In genomic region chr6:96723362-96723761, GRCh38 we compare ENCODE assay signal across 38 cellular contexts.
"Had no signal": no experiment of that assay in that cellular context is flagged by ENCODE, and none has a peak within 500 bp of the region (broad histone marks: within the 10 kb centered on the region; RNA-seq: fewer than 3 reads in every experiment).

No MANE protein-coding gene starts in this region.

- DNase-seq: activated B cell treated with CpG ODN at 0.5 μM for 24 hours; activated CD4-positive, alpha-beta memory T cell treated with anti-CD3 and anti-CD28 coated beads for 36 hours; activated CD4-positive, alpha-beta T cell treated with anti-CD3 and anti-CD28 coated beads for 4 hours; activated CD4-positive, alpha-beta T cell treated with anti-CD3 and anti-CD28 coated beads, Interleukin-2, amount 10 ng/mL, durations not matched to agents 24 days and 14 days; activated CD4-positive, alpha-beta T cell treated with anti-CD3 and anti-CD28 coated beads, Interleukin-2, amount 50 U/mL, for 1 hour; activated CD4-positive, alpha-beta T cell treated with anti-CD3 and anti-CD28 coated beads, Interleukin-2, amount 50 U/mL, for 4 hours; activated CD4-positive, CD25-positive, alpha-beta regulatory T cell treated with anti-CD3 and anti-CD28 coated beads, Interleukin-2, amount 50 U/mL, for 72 hours; activated CD8-positive, alpha-beta memory T cell treated with anti-CD3 and anti-CD28 coated beads, Interleukin-2, amount 50 U/mL, for 4 hours; activated CD8-positive, alpha-beta T cell treated with anti-CD3 and anti-CD28 coated beads for 36 hours; activated effector memory CD4-positive, alpha-beta T cell treated with anti-CD3 and anti-CD28 coated beads, Interleukin-2, amount 50 U/mL, for 16 hours; activated naive CD4-positive, alpha-beta T cell treated with anti-CD3 and anti-CD28 coated beads, Interleukin-2, amount 10 ng/mL, durations not matched to agents 7 days and 5 days; activated naive CD4-positive, alpha-beta T cell treated with Interleukin-2 at 50 U/mL for 16 hours; activated naive CD8-positive, alpha-beta T cell treated with anti-CD3 and anti-CD28 coated beads, Interleukin-2, amount 10 ng/mL, durations not matched to agents 7 days and 5 days; activated naive CD8-positive, alpha-beta T cell treated with anti-CD3 and anti-CD28 coated beads, Interleukin-2, amount 50 U/mL, for 24 hours; activated T-cell treated with anti-CD3 and anti-CD28 coated beads for 4 hours; activated T-cell treated with anti-CD3 and anti-CD28 coated beads, Interleukin-2, amount 50 U/mL, for 1 hour; activated T-cell treated with anti-CD3 and anti-CD28 coated beads, Interleukin-2, amount 50 U/mL, for 4 hours; activated T-cell treated with anti-CD3 and anti-CD28 coated beads, Interleukin-2, amount 50 U/mL, for 72 hours; amygdala; anterior cingulate cortex; caudate nucleus; SW 1271; T-helper 1 cell; T-helper 2 cell; T-helper 9 cell had no signal

- H3K27ac ChIP-seq: ascending aorta, cardiac muscle cell, VCaP had no signal

- H3K27ac Mint-ChIP-seq: activated B cell treated with CpG ODN at 0.5 μM for 24 hours; activated CD4-positive, alpha-beta memory T cell treated with anti-CD3 and anti-CD28 coated beads for 36 hours; activated CD4-positive, alpha-beta T cell treated with anti-CD3 and anti-CD28 coated beads, Interleukin-2, amount 10 ng/mL, durations not matched to agents 24 days and 14 days; activated CD8-positive, alpha-beta T cell treated with anti-CD3 and anti-CD28 coated beads for 36 hours; activated naive CD4-positive, alpha-beta T cell treated with anti-CD3 and anti-CD28 coated beads, Interleukin-2, amount 10 ng/mL, durations not matched to agents 7 days and 5 days; activated naive CD4-positive, alpha-beta T cell treated with anti-CD3 and anti-CD28 coated beads, Interleukin-2, amount 50 U/mL, for 24 hours; activated naive CD8-positive, alpha-beta T cell; activated naive CD8-positive, alpha-beta T cell treated with anti-CD3 and anti-CD28 coated beads, Interleukin-2, amount 10 ng/mL, durations not matched to agents 7 days and 5 days; activated naive CD8-positive, alpha-beta T cell treated with anti-CD3 and anti-CD28 coated beads, Interleukin-2, amount 50 U/mL, for 24 hours; activated T-cell treated with anti-CD3 and anti-CD28 coated beads, Interleukin-2, amount 50 U/mL, for 72 hours; activated T-helper 1 cell treated with anti-CD3 and anti-CD28 coated beads, Interleukin-12 subunit alpha, Interleukin-12 subunit beta, Interleukin-2, Interleukin-4 antibody, amounts not matched to agents 30 ng/mL and 10 ng/mL and 1 ng/mL, durations not matched to agents 14 hours and 24 hours and 36 hours; activated T-helper 17 cell treated with anti-CD3 and anti-CD28 coated beads, Interleukin-2, amount 50 U/mL, for 72 hours; brain; T-helper 1 cell treated with Interleukin-12 subunit alpha and Interleukin-12 subunit beta and Interleukin-4 antibody, amounts not matched to agents 30 μg/mL and 1 μg/mL, for 36 hours; T-helper 2 cell treated with Interferon-gamma antibody and Interleukin-4, amounts not matched to agents 5 μg/mL and 100 μg/mL, for 36 hours had no signal

- H3K4me1 ChIP-seq: ascending aorta had no signal

- H3K9me3 Mint-ChIP-seq: activated B cell treated with CpG ODN at 0.5 μM for 24 hours; activated CD4-positive, alpha-beta memory T cell treated with anti-CD3 and anti-CD28 coated beads for 36 hours; activated CD4-positive, alpha-beta T cell treated with anti-CD3 and anti-CD28 coated beads, Interleukin-2, amount 10 ng/mL, durations not matched to agents 24 days and 14 days; activated CD8-positive, alpha-beta T cell treated with anti-CD3 and anti-CD28 coated beads for 36 hours; activated naive CD4-positive, alpha-beta T cell treated with anti-CD3 and anti-CD28 coated beads, Interleukin-2, amount 10 ng/mL, durations not matched to agents 7 days and 5 days; activated naive CD4-positive, alpha-beta T cell treated with anti-CD3 and anti-CD28 coated beads, Interleukin-2, amount 50 U/mL, for 24 hours; activated naive CD8-positive, alpha-beta T cell treated with anti-CD3 and anti-CD28 coated beads, Interleukin-2, amount 10 ng/mL, durations not matched to agents 7 days and 5 days; activated naive CD8-positive, alpha-beta T cell treated with anti-CD3 and anti-CD28 coated beads, Interleukin-2, amount 50 U/mL, for 24 hours; activated T-cell treated with anti-CD3 and anti-CD28 coated beads, Interleukin-2, amount 50 U/mL, for 4 hours; activated T-cell treated with anti-CD3 and anti-CD28 coated beads, Interleukin-2, amount 50 U/mL, for 72 hours; activated T-helper 1 cell treated with anti-CD3 and anti-CD28 coated beads, Interleukin-12 subunit alpha, Interleukin-12 subunit beta, Interleukin-2, Interleukin-4 antibody, amounts not matched to agents 30 ng/mL and 10 ng/mL and 1 ng/mL, durations not matched to agents 14 hours and 24 hours and 36 hours; activated T-helper 17 cell treated with anti-CD3 and anti-CD28 coated beads, Interleukin-2, amount 50 U/mL, for 72 hours; brain; central memory CD8-positive, alpha-beta T cell; T-helper 1 cell treated with Interleukin-12 subunit alpha and Interleukin-12 subunit beta and Interleukin-4 antibody, amounts not matched to agents 30 μg/mL and 1 μg/mL, for 36 hours; T-helper 2 cell treated with Interferon-gamma antibody and Interleukin-4, amounts not matched to agents 5 μg/mL and 100 μg/mL, for 36 hours had no signal

- H3K36me3 ChIP-seq: ascending aorta, cardiac muscle cell had no signal

- H3K4me3 ChIP-seq: ascending aorta, cardiac muscle cell had no signal

- H3K4me1 Mint-ChIP-seq: activated B cell treated with CpG ODN at 0.5 μM for 24 hours; activated CD4-positive, alpha-beta T cell treated with anti-CD3 and anti-CD28 coated beads, Interleukin-2, amount 10 ng/mL, durations not matched to agents 24 days and 14 days; activated naive CD4-positive, alpha-beta T cell treated with anti-CD3 and anti-CD28 coated beads, Interleukin-2, amount 10 ng/mL, durations not matched to agents 7 days and 5 days; activated naive CD4-positive, alpha-beta T cell treated with anti-CD3 and anti-CD28 coated beads, Interleukin-2, amount 50 U/mL, for 24 hours; activated naive CD8-positive, alpha-beta T cell treated with anti-CD3 and anti-CD28 coated beads, Interleukin-2, amount 10 ng/mL, durations not matched to agents 7 days and 5 days; activated naive CD8-positive, alpha-beta T cell treated with anti-CD3 and anti-CD28 coated beads, Interleukin-2, amount 50 U/mL, for 24 hours; activated T-helper 17 cell treated with anti-CD3 and anti-CD28 coated beads, Interleukin-2, amount 50 U/mL, for 72 hours; brain; central memory CD8-positive, alpha-beta T cell had no signal

- H3K27me3 ChIP-seq: ascending aorta, cardiac muscle cell had no signal

- ATAC-seq: activated CD8-positive, alpha-beta T cell treated with anti-CD3 and anti-CD28 coated beads for 36 hours; activated naive CD8-positive, alpha-beta T cell treated with anti-CD3 and anti-CD28 coated beads, Interleukin-2, amount 50 U/mL, for 24 hours; activated T-cell treated with anti-CD3 and anti-CD28 coated beads, Interleukin-2, amount 50 U/mL, for 4 hours; activated T-cell treated with anti-CD3 and anti-CD28 coated beads, Interleukin-2, amount 50 U/mL, for 72 hours; activated T-helper 17 cell treated with anti-CD3 and anti-CD28 coated beads, Interleukin-2, amount 50 U/mL, for 72 hours had no signal

- H3K27me3 Mint-ChIP-seq: activated naive CD4-positive, alpha-beta T cell treated with anti-CD3 and anti-CD28 coated beads, Interleukin-2, amount 10 ng/mL, durations not matched to agents 7 days and 5 days had no signal

- FAIRE-seq: bronchial epithelial cell, TTC549 had no signal

- H3K4me3 Mint-ChIP-seq: activated B cell treated with CpG ODN at 0.5 μM for 24 hours; activated CD4-positive, alpha-beta memory T cell treated with anti-CD3 and anti-CD28 coated beads for 36 hours; activated CD4-positive, alpha-beta T cell treated with anti-CD3 and anti-CD28 coated beads, Interleukin-2, amount 10 ng/mL, durations not matched to agents 24 days and 14 days; activated CD8-positive, alpha-beta T cell treated with anti-CD3 and anti-CD28 coated beads for 36 hours; activated naive CD4-positive, alpha-beta T cell treated with anti-CD3 and anti-CD28 coated beads, Interleukin-2, amount 10 ng/mL, durations not matched to agents 7 days and 5 days; activated naive CD4-positive, alpha-beta T cell treated with anti-CD3 and anti-CD28 coated beads, Interleukin-2, amount 50 U/mL, for 24 hours; activated naive CD8-positive, alpha-beta T cell; activated naive CD8-positive, alpha-beta T cell treated with anti-CD3 and anti-CD28 coated beads, Interleukin-2, amount 10 ng/mL, durations not matched to agents 7 days and 5 days; activated naive CD8-positive, alpha-beta T cell treated with anti-CD3 and anti-CD28 coated beads, Interleukin-2, amount 50 U/mL, for 24 hours; activated T-cell treated with anti-CD3 and anti-CD28 coated beads, Interleukin-2, amount 50 U/mL, for 4 hours; activated T-cell treated with anti-CD3 and anti-CD28 coated beads, Interleukin-2, amount 50 U/mL, for 72 hours; activated T-helper 1 cell treated with anti-CD3 and anti-CD28 coated beads, Interleukin-12 subunit alpha, Interleukin-12 subunit beta, Interleukin-2, Interleukin-4 antibody, amounts not matched to agents 30 ng/mL and 10 ng/mL and 1 ng/mL, durations not matched to agents 14 hours and 24 hours and 36 hours; activated T-helper 17 cell treated with anti-CD3 and anti-CD28 coated beads, Interleukin-2, amount 50 U/mL, for 72 hours; brain; central memory CD8-positive, alpha-beta T cell; T-helper 1 cell treated with Interleukin-12 subunit alpha and Interleukin-12 subunit beta and Interleukin-4 antibody, amounts not matched to agents 30 μg/mL and 1 μg/mL, for 36 hours; T-helper 2 cell treated with Interferon-gamma antibody and Interleukin-4, amounts not matched to agents 5 μg/mL and 100 μg/mL, for 36 hours had no signal

- H3K9me3 ChIP-seq: ascending aorta had no signal

- H3K36me3 Mint-ChIP-seq: activated CD4-positive, alpha-beta memory T cell treated with anti-CD3 and anti-CD28 coated beads for 36 hours; activated naive CD4-positive, alpha-beta T cell treated with anti-CD3 and anti-CD28 coated beads, Interleukin-2, amount 10 ng/mL, durations not matched to agents 7 days and 5 days; activated naive CD4-positive, alpha-beta T cell treated with anti-CD3 and anti-CD28 coated beads, Interleukin-2, amount 50 U/mL, for 24 hours; activated naive CD8-positive, alpha-beta T cell; activated naive CD8-positive, alpha-beta T cell treated with anti-CD3 and anti-CD28 coated beads, Interleukin-2, amount 10 ng/mL, durations not matched to agents 7 days and 5 days; brain had no signal
